In the genomic region with DNA sequence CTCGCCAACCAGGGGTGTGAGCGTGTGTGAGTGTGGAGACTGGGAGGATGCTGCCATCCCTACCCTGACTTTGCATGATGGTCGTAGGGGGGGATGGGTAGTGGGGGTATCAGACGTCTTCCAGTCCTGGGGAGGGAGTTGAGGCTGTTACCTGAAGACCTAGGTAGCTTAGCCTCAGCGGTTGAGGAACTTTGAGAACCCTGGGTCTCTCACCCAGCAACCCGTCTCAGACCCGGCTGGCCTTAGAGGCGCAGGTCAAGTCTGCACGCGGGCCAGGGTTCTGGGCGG, we compare ENCODE assay signal across 9 cellular contexts. TPM values are rescaled to one million over a fixed set of nuclear protein-coding genes. Genes with fewer than 3 reads are reported as not detected.
A peak's percentile ranks its signal among the peaks of the same experiment; 100 is the strongest.
DNase-seq lines count a peak whose midpoint lies in the region; ATAC-seq and TF ChIP-seq lines count a peak whose summit lies in the region.
"Had no signal": no experiment of that assay in that cellular context is flagged by ENCODE, and none has a peak within 500 bp of the region (broad histone marks: within the 10 kb centered on the region; RNA-seq: fewer than 3 reads in every experiment).

No MANE protein-coding gene starts in this region.

- H3K79me2 ChIP-seq in Karpas-422 (ENCODE audit: low read length), result peaks cover 30% of the 10 kb centered on the region

- H3K27me3 Mint-ChIP-seq in natural killer cell (ENCODE audit: low read depth in 2 of 2), result no peaks in the 10 kb centered on the region
- H3K27me3 Mint-ChIP-seq in natural killer cell treated with Interleukin-12 subunit alpha and Interleukin-12 subunit beta and Interleukin-15 and Interleukin-18, amount 100 ng/mL, for 72 hours, result no peaks in the 10 kb centered on the region
- H3K27me3 Mint-ChIP-seq in MCF 10A (ENCODE audit: insufficient read depth, unreplicated experiment), result no peaks in the 10 kb centered on the region

- ATAC-seq in natural killer cell, result no peak
- ATAC-seq in natural killer cell treated with Interleukin-12 subunit alpha and Interleukin-12 subunit beta and Interleukin-15 and Interleukin-18, amount 100 ng/mL, for 72 hours, result no peak
- ATAC-seq: activated CD4-positive, CD25-positive, alpha-beta regulatory T cell treated with anti-CD3 and anti-CD28 coated beads, Interleukin-2, amount 50 U/mL, for 24 hours had no signal

- TF ChIP-seq CTCF in natural killer cell (IDR thresholded peaks at IDR 0.05) (no peak), MCF 10A (IDR thresholded peaks at IDR 0.05; ENCODE audit: unreplicated experiment) (no peak)

- DNase-seq in natural killer cell, result no peak
- no peak for DNase-seq in natural killer cell treated with Interleukin-12 subunit alpha and Interleukin-12 subunit beta and Interleukin-15 and Interleukin-18, amount 100 ng/mL, for 72 hours (ENCODE audit: low spot score)
- DNase-seq in MCF 10A (ENCODE audit: unreplicated experiment), result no peak
- DNase-seq in islet precursor cell, result no peak
- no peak for DNase-seq in mesenteric fat pad (ENCODE audit: low spot score)
- no peak for DNase-seq in Karpas-422
- DNase-seq in midbrain (lab: John Stamatoyannopoulos, UW), result no peak

- BruUV-seq in MCF 10A (replicated peaks; lab: Mats Ljungman, UMichigan), result no TSS peak

- CTCF ChIA-PET in MCF 10A (lab: Yijun Ruan, JAX), result interaction anchor here (0.9 to 4.6 kb wide), 6 partner anchors 11 to 159 kb away, joined by 3 to 42 read pairs (median 6); no protein-coding TSS in a partner anchor

- H3K4me3 ChIP-seq in muscle layer of colon (ENCODE audit: low read depth in 1 of 2, low read length in 2 of 2) (peak overlapping the region in 1 of 2 donors; percentile 97), Karpas-422 (ENCODE audit: low read length) (no peak overlapping the region)

- H3K9me3 ChIP-seq in muscle layer of colon (ENCODE audit: low read length), result no peaks in the 10 kb centered on the region
- no peaks in the 10 kb centered on the region for H3K9me3 ChIP-seq in Karpas-422 (ENCODE audit: low read length)

- intact Hi-C loops in natural killer cell (cut with micrococcal nuclease) (no loop called here), MCF 10A (cut with micrococcal nuclease) (no loop called here)

- POLR2A ChIA-PET in MCF 10A (lab: Yijun Ruan, JAX), result interaction anchor here (0.9 to 8.4 kb wide), 4 partner anchors 20 to 51 kb away, joined by 3 to 151 read pairs (median 47); a partner anchor contains a TSS

- H3K36me3 ChIP-seq in muscle layer of colon (ENCODE audit: insufficient read depth, low read length), result peaks cover 24% of the 10 kb centered on the region
- no peaks in the 10 kb centered on the region for H3K36me3 ChIP-seq in Karpas-422 (ENCODE audit: insufficient read depth, low read length)

- no peaks in the 10 kb centered on the region for H3K9me2 ChIP-seq in Karpas-422 (replicated peaks; ENCODE audit: insufficient read depth, low read length)

- H3K9ac ChIP-seq in muscle layer of colon (ENCODE audit: low read length) (peak overlapping the region; percentile 60), Karpas-422 (ENCODE audit: low read length) (no peak overlapping the region)

- H3K4me1 Mint-ChIP-seq in natural killer cell, result peaks cover 14 to 39% of the 10 kb centered on the region in 2 donors
- H3K4me1 Mint-ChIP-seq in natural killer cell treated with Interleukin-12 subunit alpha and Interleukin-12 subunit beta and Interleukin-15 and Interleukin-18, amount 100 ng/mL, for 72 hours (ENCODE audit: low read depth in 2 of 2), result peaks cover 25 to 26% of the 10 kb centered on the region in 2 donors
- H3K4me1 Mint-ChIP-seq in MCF 10A (ENCODE audit: insufficient read depth, unreplicated experiment), result peaks cover 33% of the 10 kb centered on the region

- peak overlapping the region; percentile 69 for H3K4me3 Mint-ChIP-seq in natural killer cell
- H3K4me3 Mint-ChIP-seq in natural killer cell treated with Interleukin-12 subunit alpha and Interleukin-12 subunit beta and Interleukin-15 and Interleukin-18, amount 100 ng/mL, for 72 hours, result no peak overlapping the region
- peak overlapping the region; percentile 97 for H3K4me3 Mint-ChIP-seq in MCF 10A (ENCODE audit: unreplicated experiment)

- H3K4me1 ChIP-seq in muscle layer of colon (ENCODE audit: insufficient read depth, low read length) (peaks cover 41% of the 10 kb centered on the region), Karpas-422 (ENCODE audit: low read length) (peaks cover 24% of the 10 kb centered on the region)

- no peak overlapping the region for H2AFZ ChIP-seq in Karpas-422 (ENCODE audit: low read length)

- H3K36me3 Mint-ChIP-seq in natural killer cell (no peaks in the 10 kb centered on the region), MCF 10A (ENCODE audit: insufficient read depth, unreplicated experiment) (peaks cover 42% of the 10 kb centered on the region)
- H3K36me3 Mint-ChIP-seq in natural killer cell treated with Interleukin-12 subunit alpha and Interleukin-12 subunit beta and Interleukin-15 and Interleukin-18, amount 100 ng/mL, for 72 hours, result no peaks in the 10 kb centered on the region

- H3K27me3 ChIP-seq in muscle layer of colon (ENCODE audit: control insufficient read depth in 1 of 2, insufficient read depth in 2 of 2, low read length in 2 of 2), result no peaks in the 10 kb centered on the region
- H3K27me3 ChIP-seq in Karpas-422 (ENCODE audit: low read length), result no peaks in the 10 kb centered on the region

- H3K9me3 Mint-ChIP-seq in natural killer cell (no peaks in the 10 kb centered on the region), MCF 10A (ENCODE audit: unreplicated experiment) (no peaks in the 10 kb centered on the region)
- no peaks in the 10 kb centered on the region for H3K9me3 Mint-ChIP-seq in natural killer cell treated with Interleukin-12 subunit alpha and Interleukin-12 subunit beta and Interleukin-15 and Interleukin-18, amount 100 ng/mL, for 72 hours

- 0 out of 2 replicates have a peak, but pooled peaks cover 5% of the 10 kb centered on the region for H4K20me1 ChIP-seq in Karpas-422 (ENCODE audit: insufficient read depth, low read depth, low read length)

- no peak overlapping the region for H3K4me2 ChIP-seq in Karpas-422 (ENCODE audit: low read depth, low read length, poor library complexity, severe bottlenecking)

- H3K27ac Mint-ChIP-seq in natural killer cell, result no peak overlapping the region
- peak overlapping the region in 1 of 2 donors; percentile 68 for H3K27ac Mint-ChIP-seq in natural killer cell treated with Interleukin-12 subunit alpha and Interleukin-12 subunit beta and Interleukin-15 and Interleukin-18, amount 100 ng/mL, for 72 hours
- peak overlapping the region; percentile 63 for H3K27ac Mint-ChIP-seq in MCF 10A (ENCODE audit: low read depth, unreplicated experiment)

- H3K27ac ChIP-seq in muscle layer of colon (ENCODE audit: low read depth, low read length) (peak overlapping the region; percentile 97), Karpas-422 (ENCODE audit: low read length) (no peak overlapping the region)

RNA-seq across cellular contexts. Expression of a gene that starts 2.7 kb away (rescaled TPM):
- total RNA-seq in natural killer cell (10 to 100 TPM; 60.4 to 87.3 (median 66.1) TPM), MCF 10A (2022) (112 and 114 TPM in 2 replicates), mesenteric fat pad (130 TPM)
- 100 to 1,000 TPM; 117 to 195 TPM for total RNA-seq in natural killer cell treated with Interleukin-12 subunit alpha and Interleukin-12 subunit beta and Interleukin-15 and Interleukin-18, amount 100 ng/mL, for 72 hours
- total RNA-seq in Karpas-422 (2014; rRNA removed; shearing (Covaris generic); ENCODE audit: low replicate concordance), result 35.1 and 113 TPM in 2 replicates

RNA-seq across cellular contexts. Expression of a gene that starts 4.4 kb away (rescaled TPM):
- total RNA-seq in natural killer cell (1 to 10 TPM; 6.2 to 8.0 (median 6.6) TPM), MCF 10A (2022) (11.8 and 12.2 TPM in 2 replicates), mesenteric fat pad (7.3 TPM)
- 10 to 100 TPM; 12.5 to 16.2 TPM for total RNA-seq in natural killer cell treated with Interleukin-12 subunit alpha and Interleukin-12 subunit beta and Interleukin-15 and Interleukin-18, amount 100 ng/mL, for 72 hours
- 13.6 and 33.0 TPM in 2 replicates for total RNA-seq in Karpas-422 (2014; rRNA removed; shearing (Covaris generic); ENCODE audit: low replicate concordance)

RNA-seq across cellular contexts. Expression of a gene that starts 13.7 kb away (rescaled TPM):
- total RNA-seq in natural killer cell, result 1 to 10 TPM; 5.7 to 7.9 (median 5.9) TPM
- 1 to 10 TPM; 2.8 to 4.7 TPM for total RNA-seq in natural killer cell treated with Interleukin-12 subunit alpha and Interleukin-12 subunit beta and Interleukin-15 and Interleukin-18, amount 100 ng/mL, for 72 hours
- 3.9 and 8.8 TPM in 2 replicates for total RNA-seq in MCF 10A (2022)
- 0.87 TPM for total RNA-seq in mesenteric fat pad
- total RNA-seq in Karpas-422 (2014; rRNA removed; shearing (Covaris generic); ENCODE audit: low replicate concordance), result 4.5 and 6.2 TPM in 2 replicates

RNA-seq across cellular contexts. Expression of a gene that starts 18.6 kb away (rescaled TPM):
- total RNA-seq in natural killer cell, result 10 to 100 TPM; 72.8 to 89.4 (median 85.2) TPM
- 100 to 1,000 TPM in 1 of 2 donors, 10 to 100 TPM in 1; 84.4 to 131 TPM for total RNA-seq in natural killer cell treated with Interleukin-12 subunit alpha and Interleukin-12 subunit beta and Interleukin-15 and Interleukin-18, amount 100 ng/mL, for 72 hours
- total RNA-seq in MCF 10A (2022), result 79.3 and 83.6 TPM in 2 replicates
- 59.3 TPM for total RNA-seq in mesenteric fat pad
- 48.8 and 127 TPM in 2 replicates for total RNA-seq in Karpas-422 (2014; rRNA removed; shearing (Covaris generic); ENCODE audit: low replicate concordance)

RNA-seq across cellular contexts. Expression of a gene that starts 21.2 kb away (rescaled TPM):
- total RNA-seq in natural killer cell (10 to 100 TPM; 44.1 to 49.8 (median 47.3) TPM), MCF 10A (2022) (25.7 and 30.1 TPM in 2 replicates), mesenteric fat pad (31.9 TPM)
- total RNA-seq in natural killer cell treated with Interleukin-12 subunit alpha and Interleukin-12 subunit beta and Interleukin-15 and Interleukin-18, amount 100 ng/mL, for 72 hours, result 10 to 100 TPM; 65.5 to 73.1 TPM
- 30.9 and 56.4 TPM in 2 replicates for total RNA-seq in Karpas-422 (2014; rRNA removed; shearing (Covaris generic); ENCODE audit: low replicate concordance)
